Comparison of ENCODE assay signal across 19 cellular contexts in the genomic region with DNA sequence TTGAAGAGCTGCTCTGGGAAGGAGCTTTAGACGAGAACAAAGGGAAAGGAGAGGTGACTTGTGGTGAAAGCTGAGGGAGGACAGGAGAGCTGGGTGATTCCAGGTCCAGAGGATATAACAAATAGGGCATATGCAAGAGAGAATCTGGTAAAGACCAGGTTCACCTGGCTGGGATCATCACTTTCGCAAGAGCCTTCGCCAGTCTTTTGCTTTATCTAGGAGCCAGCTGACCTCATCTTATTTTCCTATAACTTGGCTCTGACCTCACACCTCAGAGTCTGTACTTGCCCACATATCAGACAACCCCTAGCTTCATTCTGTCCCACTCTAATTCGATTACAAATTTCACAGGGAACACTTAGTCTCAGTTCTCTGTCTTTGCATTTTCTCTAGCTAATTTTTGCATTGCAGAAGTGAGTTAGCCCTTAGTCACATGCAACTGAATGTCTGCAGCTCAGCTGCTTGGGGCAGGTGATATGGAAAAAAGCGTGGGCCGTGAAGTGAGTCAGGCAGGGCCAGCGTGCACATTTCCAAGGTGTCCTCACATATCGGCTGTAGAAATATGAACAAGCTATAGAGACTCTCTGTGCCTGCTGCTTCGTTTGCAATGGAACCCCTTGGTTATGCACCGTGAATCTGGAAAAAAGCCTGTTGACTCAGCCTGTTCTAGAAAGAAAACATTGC. TPM values are rescaled to one million over a fixed set of nuclear protein-coding genes. Genes with fewer than 3 reads are reported as not detected.
DNase-seq lines count a peak whose midpoint lies in the region; ATAC-seq, FAIRE-seq and TF ChIP-seq lines count a peak whose summit lies in the region.
"Had no signal": no experiment of that assay in that cellular context is flagged by ENCODE, and none has a peak within 500 bp of the region (broad histone marks: within the 10 kb centered on the region; RNA-seq: fewer than 3 reads in every experiment).

No MANE protein-coding gene starts in this region.

- no peak overlapping the region for H3K4me2 ChIP-seq in GM23338
- H3K4me2 ChIP-seq in trophoblast cell (ENCODE audit: low read length) = no peak overlapping the region

- no peaks in the 10 kb centered on the region for H3K79me1 ChIP-seq in trophoblast cell (ENCODE audit: low read length)

- no peak overlapping the region for H4K8ac ChIP-seq in trophoblast cell (ENCODE audit: low read depth, low read length)

- H3K27ac ChIP-seq in GM23338 (ENCODE audit: low read depth) (no peak overlapping the region), trophoblast cell (ENCODE audit: low read depth, low read length) (no peak overlapping the region), tibial nerve (no peak overlapping the region)
- H3K27ac ChIP-seq: coronary artery, neutrophil, Peyer's patch, thoracic aorta had no signal

- H2BK12ac ChIP-seq in trophoblast cell (ENCODE audit: low read length) = no peak overlapping the region

- H3K4me3 ChIP-seq in GM23338 (no peak overlapping the region), bronchial epithelial cell (ENCODE audit: low read depth, low read length) (no peak overlapping the region), trophoblast cell (ENCODE audit: low read depth, low read length) (no peak overlapping the region), tibial nerve (no peak overlapping the region)
- H3K4me3 ChIP-seq: coronary artery, Peyer's patch, thoracic aorta had no signal

- H2AK5ac ChIP-seq in trophoblast cell (ENCODE audit: low read length) = no peak overlapping the region

- no CpG with 5 or more reads among the region's 10 CpGs for WGBS in trophoblast cell (ENCODE audit: extremely low coverage, insufficient coverage, insufficient read length)
- 84 to 89% methylated on average over 10 of the region's 10 CpGs for WGBS in tibial nerve, 2 donors

- DNase-seq in GM23338 (ENCODE audit: low spot score) (no peak), M059J (ENCODE audit: low read depth) (peak; percentile 53), bronchial epithelial cell (ENCODE audit: low read depth) (peak; percentile 95), trophoblast cell (peak; percentile 83), cortex of kidney (lab: John Stamatoyannopoulos, UW) (no peak), tibial nerve (ENCODE audit: low spot score in 2 of 2) (no peak)
- DNase-seq: BE2C, islet precursor cell, NCI-H69, Peyer's patch, retina had no signal

- H3K4me1 ChIP-seq in GM23338 (ENCODE audit: insufficient read depth) = peaks cover 22% of the 10 kb centered on the region
- H3K4me1 ChIP-seq in trophoblast cell (ENCODE audit: control insufficient read depth in 1 of 2, insufficient read depth in 2 of 2, low read length in 2 of 2) = peaks cover 0 to 3% of the 10 kb centered on the region in 2 experiments
- H3K4me1 ChIP-seq in tibial nerve = peaks cover 0 to 7% (median 0%) of the 10 kb centered on the region in 4 donors
- H3K4me1 ChIP-seq: BE2C, Peyer's patch had no signal

- no peaks in the 10 kb centered on the region for H4K20me1 ChIP-seq in GM23338 (replicated peaks; ENCODE audit: insufficient read depth)

- no peak for TF ChIP-seq POLR2A in tibial nerve (IDR thresholded peaks at IDR 0.05)

- H3K4ac ChIP-seq in trophoblast cell (ENCODE audit: low read depth, low read length) = no peak overlapping the region

- H2BK120ac ChIP-seq in trophoblast cell (ENCODE audit: insufficient read depth, low read length, poor library complexity) = no peak overlapping the region

- H3K9me3 ChIP-seq in trophoblast cell (ENCODE audit: insufficient read depth, low read depth, low read length) (no peaks in the 10 kb centered on the region), tibial nerve (no peaks in the 10 kb centered on the region)
- H3K9me3 ChIP-seq: BE2C, neutrophil, Peyer's patch, thoracic aorta had no signal

- no peaks in the 10 kb centered on the region for H3K79me2 ChIP-seq in GM23338 (replicated peaks; ENCODE audit: insufficient read depth)
- no peaks in the 10 kb centered on the region for H3K79me2 ChIP-seq in trophoblast cell (ENCODE audit: control insufficient read depth, insufficient read depth, low read length, poor library complexity)

- H3K14ac ChIP-seq in trophoblast cell (ENCODE audit: low read length) = no peak overlapping the region

- H3K27me3 Mint-ChIP-seq in GM23338 (ENCODE audit: insufficient read depth, low read depth, poor library complexity) = no peaks in the 10 kb centered on the region

- no peak overlapping the region for H4K91ac ChIP-seq in trophoblast cell (ENCODE audit: low read depth, low read length)

- no peak overlapping the region for H3K4me3 Mint-ChIP-seq in GM23338
- H3K4me3 Mint-ChIP-seq: IgD-negative memory B cell, mesothelial cell of epicardium had no signal

- no peak overlapping the region for H3K9ac ChIP-seq in trophoblast cell (ENCODE audit: low read length)

- TF ChIP-seq CTCF in GM23338 (conservative IDR thresholded peaks at IDR 0.05; ENCODE audit: low read depth in 2 of 2) (no peak), bronchial epithelial cell (IDR thresholded peaks at IDR 0.05; ENCODE audit: insufficient read depth, low read length, severe bottlenecking) (no peak), tibial nerve (IDR thresholded peaks at IDR 0.05) (no peak)

- H3K36me3 Mint-ChIP-seq in GM23338 (ENCODE audit: low read depth) = no peaks in the 10 kb centered on the region
- H3K36me3 Mint-ChIP-seq: mesothelial cell of epicardium had no signal

- no peak overlapping the region for H2BK5ac ChIP-seq in trophoblast cell (ENCODE audit: low read depth, low read length, poor library complexity)

- H3K4me1 Mint-ChIP-seq in GM23338 = peaks cover 29% of the 10 kb centered on the region
- H3K4me1 Mint-ChIP-seq: IgD-negative memory B cell had no signal

- no peaks in the 10 kb centered on the region for H3F3A ChIP-seq in GM23338 (replicated peaks; ENCODE audit: low read depth)

- no peaks in the 10 kb centered on the region for H3K9me3 Mint-ChIP-seq in GM23338
- H3K9me3 Mint-ChIP-seq: activated T-helper 2 cell treated with anti-CD3 and anti-CD28 coated beads, Interferon-gamma antibody, Interleukin-2, Interleukin-4, amounts not matched to agents 10 μg/mL and 5 μg/mL and 100 μg/mL, durations not matched to agents 14 hours and 24 hours and 36 hours; IgD-negative memory B cell; mesothelial cell of epicardium had no signal

- no peak overlapping the region for H3K23ac ChIP-seq in trophoblast cell (ENCODE audit: low read length)

- peak; percentile 73 for FAIRE-seq in bronchial epithelial cell (lab: Jason Lieb, UNC)

- no peaks in the 10 kb centered on the region for H3K9me2 ChIP-seq in GM23338 (ENCODE audit: insufficient read depth)

- H3K36me3 ChIP-seq in GM23338 (ENCODE audit: insufficient read depth) (no peaks in the 10 kb centered on the region), bronchial epithelial cell (ENCODE audit: control insufficient read depth, insufficient read depth, low read length) (no peaks in the 10 kb centered on the region), trophoblast cell (ENCODE audit: control insufficient read depth in 1 of 2, insufficient read depth in 2 of 2, low read length in 2 of 2) (no peaks in the 10 kb centered on the region), tibial nerve (no peaks in the 10 kb centered on the region)
- H3K36me3 ChIP-seq: BE2C, neutrophil, Peyer's patch, thoracic aorta had no signal

- ATAC-seq in GM23338 = no peak
- no peak for ATAC-seq in HG02852 (IDR thresholded peaks at IDR 0.05; ENCODE audit: unreplicated experiment)

- no peaks in the 10 kb centered on the region for H3K27me3 ChIP-seq in GM23338 (ENCODE audit: insufficient read depth)
- H3K27me3 ChIP-seq in bronchial epithelial cell (ENCODE audit: control insufficient read depth, insufficient read depth, low read length) = no peaks in the 10 kb centered on the region
- no peaks in the 10 kb centered on the region for H3K27me3 ChIP-seq in trophoblast cell (ENCODE audit: insufficient read depth, low read length)
- no peaks in the 10 kb centered on the region for H3K27me3 ChIP-seq in tibial nerve
- H3K27me3 ChIP-seq: BE2C, neutrophil, Peyer's patch had no signal

- H3K18ac ChIP-seq in trophoblast cell (ENCODE audit: low read length) = no peak overlapping the region

- TF ChIP-seq EP300 in tibial nerve (IDR thresholded peaks at IDR 0.05) = no peak

- H2AFZ ChIP-seq in GM23338 (0 out of 2 replicates have a peak overlapping the region, but pooled peaks have one; percentile 4), trophoblast cell (ENCODE audit: insufficient read depth, low read length, poor library complexity) (no peak overlapping the region)

- H4K12ac ChIP-seq in trophoblast cell (ENCODE audit: low read depth, low read length) = no peak overlapping the region

- peak overlapping the region; percentile 61 for H3K27ac Mint-ChIP-seq in GM23338
- H3K27ac Mint-ChIP-seq: activated T-helper 2 cell treated with anti-CD3 and anti-CD28 coated beads, Interferon-gamma antibody, Interleukin-2, Interleukin-4, amounts not matched to agents 10 μg/mL and 5 μg/mL and 100 μg/mL, durations not matched to agents 14 hours and 24 hours and 36 hours; IgD-negative memory B cell; mesothelial cell of epicardium had no signal

TF ChIP-seq in GM23338, 12 proteins besides CTCF, POLR2A, EP300 and RAD21 (continues in another document):
- TF ChIP-seq ZNF114 (CRISPR knock-in tag; IDR thresholded peaks at IDR 0.05) = no peak
- no peak for TF ChIP-seq EZH2phosphoT487 (IDR thresholded peaks at IDR 0.05; ENCODE audit: unreplicated experiment)
- TF ChIP-seq, protein P1, sequence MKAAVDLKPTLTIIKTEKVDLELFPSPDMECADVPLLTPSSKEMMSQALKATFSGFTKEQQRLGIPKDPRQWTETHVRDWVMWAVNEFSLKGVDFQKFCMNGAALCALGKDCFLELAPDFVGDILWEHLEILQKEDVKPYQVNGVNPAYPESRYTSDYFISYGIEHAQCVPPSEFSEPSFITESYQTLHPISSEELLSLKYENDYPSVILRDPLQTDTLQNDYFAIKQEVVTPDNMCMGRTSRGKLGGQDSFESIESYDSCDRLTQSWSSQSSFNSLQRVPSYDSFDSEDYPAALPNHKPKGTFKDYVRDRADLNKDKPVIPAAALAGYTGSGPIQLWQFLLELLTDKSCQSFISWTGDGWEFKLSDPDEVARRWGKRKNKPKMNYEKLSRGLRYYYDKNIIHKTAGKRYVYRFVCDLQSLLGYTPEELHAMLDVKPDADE (IDR thresholded peaks at IDR 0.05) = no peak
- TF ChIP-seq ZNF331 (CRISPR knock-in tag; IDR thresholded peaks at IDR 0.05; ENCODE audit: low read depth) = no peak

RNA-seq across cellular contexts. Expression of a gene that starts 7.4 kb away (rescaled TPM):
- total RNA-seq in GM23338 (2014; rRNA removed; shearing (Covaris generic)) = 0.59 TPM in 1 of 2 replicates, not detected in the other
- polyA plus RNA-seq in GM23338 (2016; fragmentation: Nextera tagmentation; extraction: Ambion mirVana) = not detected in 2 replicates
- total RNA-seq in M059J (2014; rRNA removed; shearing (Covaris generic)) = not detected in 2 replicates
- total RNA-seq in bronchial epithelial cell (0.13 and 0.26 TPM in 2 replicates), tibial nerve (1 to 10 TPM in 2 of 4 donors, not detected in 2; 1.5 to 1.8 TPM)
- polyA plus RNA-seq in trophoblast cell (2013) = 0.08 and 0.14 TPM in 2 replicates
- total RNA-seq: activated CD8-positive, alpha-beta memory T cell treated with anti-CD3 and anti-CD28 coated beads for 36 hours; activated T-helper 2 cell treated with anti-CD3 and anti-CD28 coated beads, Interferon-gamma antibody, Interleukin-2, Interleukin-4, amounts not matched to agents 10 μg/mL and 5 μg/mL and 100 μg/mL, durations not matched to agents 14 hours and 24 hours and 36 hours had no signal

RNA-seq across cellular contexts. Expression of a gene that starts 43.9 kb away (rescaled TPM):
- 1.2 and 1.8 TPM in 2 replicates for total RNA-seq in GM23338 (2014; rRNA removed; shearing (Covaris generic))
- polyA plus RNA-seq in GM23338 (2016; fragmentation: Nextera tagmentation; extraction: Ambion mirVana) = 1.1 and 1.5 TPM in 2 replicates
- 20.9 and 37.7 TPM in 2 replicates for total RNA-seq in M059J (2014; rRNA removed; shearing (Covaris generic))
- 1.4 and 1.8 TPM in 2 replicates for total RNA-seq in bronchial epithelial cell
- polyA plus RNA-seq in trophoblast cell (2013) = 24.7 and 27.2 TPM in 2 replicates
- total RNA-seq in tibial nerve = 10 to 100 TPM in 3 of 4 donors, 1 to 10 TPM in 1; 7.1 to 44.3 (median 19.3) TPM
- total RNA-seq: activated CD8-positive, alpha-beta memory T cell treated with anti-CD3 and anti-CD28 coated beads for 36 hours; activated T-helper 2 cell treated with anti-CD3 and anti-CD28 coated beads, Interferon-gamma antibody, Interleukin-2, Interleukin-4, amounts not matched to agents 10 μg/mL and 5 μg/mL and 100 μg/mL, durations not matched to agents 14 hours and 24 hours and 36 hours had no signal
- polyA plus RNA-seq: IgD-negative memory B cell had no signal

Comparison
In these comparisons a context has a peak if more than half of its experiments do, and no peak if none do; other contexts are left out.
1. DNase-seq: peak in M059J (single experiment), bronchial epithelial cell (single experiment) and trophoblast cell (2 of 2); none in GM23338 (single experiment), cortex of kidney (single experiment) and tibial nerve (0 of 2).